In the genomic region with DNA sequence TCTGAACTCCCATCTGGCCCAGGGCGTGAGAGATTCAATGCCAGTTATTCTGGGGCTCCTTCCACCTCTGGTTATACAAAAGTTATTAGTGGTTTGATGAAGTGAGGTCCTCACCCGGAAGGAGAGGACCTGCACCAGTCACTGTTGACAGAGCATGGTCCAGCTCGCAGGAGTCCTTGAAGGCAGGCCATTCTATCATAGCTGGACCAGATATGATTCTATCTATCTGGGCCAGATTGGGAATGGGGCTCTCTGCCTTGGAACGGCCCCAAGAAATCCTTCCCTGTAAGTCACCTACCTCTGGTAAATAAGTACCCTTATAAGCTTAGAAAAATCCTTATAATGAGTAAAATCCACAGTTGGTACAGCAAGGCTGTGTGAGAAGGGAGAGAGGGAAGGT, we compare ENCODE assay signal across 11 cellular contexts. TPM values are rescaled to one million over a fixed set of nuclear protein-coding genes. Genes with fewer than 3 reads are reported as not detected.
"Had no signal": no experiment of that assay in that cellular context is flagged by ENCODE, and none has a peak within 500 bp of the region (broad histone marks: within the 10 kb centered on the region; RNA-seq: fewer than 3 reads in every experiment).

No MANE protein-coding gene starts in this region.

- H3K36me3 ChIP-seq: HAP-1 had no signal

- H3K4me1 ChIP-seq: HAP-1 had no signal

- DNase-seq: GM23248, GOT3, H7, HFFc6, KBM-7 had no signal

- H3K4me3 ChIP-seq: GM23248, HAP-1 had no signal

- H3K9me3 ChIP-seq: HAP-1 had no signal

- H2AFZ ChIP-seq: GM23248 had no signal

- H3K27ac ChIP-seq: GM23248, HL-60, KMS-11 had no signal

- ATAC-seq: HCT116 had no signal

- H3K9ac ChIP-seq: GM23248, KMS-11 had no signal

- H3K4me2 ChIP-seq: KMS-11 had no signal

RNA-seq across cellular contexts. Expression of a gene that starts 50.7 kb away (rescaled TPM):
- total RNA-seq: GM23248, H4, H7 had no signal
- polyA plus RNA-seq: GM23248, IgD-negative memory B cell had no signal
